In the genomic region with DNA sequence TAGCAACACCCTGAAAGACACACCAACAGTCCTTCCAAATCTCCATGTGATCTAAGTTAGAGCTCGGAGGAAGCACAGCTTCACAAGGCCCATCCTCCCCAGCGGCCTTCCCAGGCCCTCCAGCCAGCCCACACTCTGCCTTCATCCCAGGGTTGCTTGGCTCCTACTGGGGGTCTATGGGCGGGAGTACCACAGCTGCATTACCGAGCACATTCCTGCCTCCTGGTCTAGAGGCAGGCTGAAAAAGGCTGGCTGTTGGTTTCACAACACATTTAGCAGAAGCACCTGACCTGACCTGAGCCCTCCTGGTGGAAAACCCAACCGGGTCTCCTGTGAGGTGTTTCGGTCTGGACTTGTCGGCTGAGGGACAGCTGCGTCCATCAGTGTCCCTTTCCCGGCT, we compare ENCODE assay signal across 28 cellular contexts. TPM values are rescaled to one million over a fixed set of nuclear protein-coding genes. Genes with fewer than 3 reads are reported as not detected.
"Had no signal": no experiment of that assay in that cellular context is flagged by ENCODE, and none has a peak within 500 bp of the region (broad histone marks: within the 10 kb centered on the region; RNA-seq: fewer than 3 reads in every experiment).

No MANE protein-coding gene starts in this region.

- H3K9me3 Mint-ChIP-seq: activated CD4-positive, alpha-beta memory T cell treated with anti-CD3 and anti-CD28 coated beads for 36 hours; activated naive CD4-positive, alpha-beta T cell treated with anti-CD3 and anti-CD28 coated beads for 36 hours had no signal

- H3K9me3 ChIP-seq: SK-N-SH had no signal

- H3K4me3 Mint-ChIP-seq: activated CD4-positive, alpha-beta memory T cell treated with anti-CD3 and anti-CD28 coated beads for 36 hours; activated CD4-positive, alpha-beta T cell treated with anti-CD3 and anti-CD28 coated beads, Interleukin-2, amount 10 ng/mL, durations not matched to agents 7 days and 5 days; activated naive CD4-positive, alpha-beta T cell treated with anti-CD3 and anti-CD28 coated beads for 36 hours; activated naive CD8-positive, alpha-beta T cell; activated T-helper 17 cell treated with anti-CD3 and anti-CD28 coated beads, Interleukin-2, amount 50 U/mL, for 72 hours had no signal

- H3K9ac ChIP-seq: SK-N-SH had no signal

- H3K36me3 Mint-ChIP-seq: activated CD4-positive, alpha-beta memory T cell treated with anti-CD3 and anti-CD28 coated beads for 36 hours had no signal

- ATAC-seq: activated T-helper 17 cell treated with anti-CD3 and anti-CD28 coated beads, Interleukin-2, amount 50 U/mL, for 72 hours; Panc1; Right ventricle myocardium inferior had no signal

- H3K27ac ChIP-seq: VCaP had no signal

- H3K27ac Mint-ChIP-seq: activated CD4-positive, alpha-beta memory T cell treated with anti-CD3 and anti-CD28 coated beads for 36 hours; activated CD4-positive, alpha-beta T cell treated with anti-CD3 and anti-CD28 coated beads, Interleukin-2, amount 10 ng/mL, durations not matched to agents 7 days and 5 days; activated naive CD4-positive, alpha-beta T cell treated with anti-CD3 and anti-CD28 coated beads for 36 hours; activated naive CD8-positive, alpha-beta T cell; activated T-helper 17 cell treated with anti-CD3 and anti-CD28 coated beads, Interleukin-2, amount 50 U/mL, for 72 hours had no signal

- DNase-seq: activated CD4-positive, alpha-beta memory T cell treated with anti-CD3 and anti-CD28 coated beads for 36 hours; activated CD4-positive, alpha-beta T cell treated with anti-CD3 and anti-CD28 coated beads, Interleukin-2, amount 10 ng/mL, durations not matched to agents 7 days and 5 days; activated CD4-positive, CD25-positive, alpha-beta regulatory T cell; activated CD8-positive, alpha-beta memory T cell treated with anti-CD3 and anti-CD28 coated beads for 24 hours; activated gamma-delta T cell; activated naive CD4-positive, alpha-beta T cell treated with anti-CD3 and anti-CD28 coated beads for 36 hours; activated T-cell treated with anti-CD3 and anti-CD28 coated beads for 4 hours; activated T-cell treated with anti-CD3 and anti-CD28 coated beads, Interleukin-2, amount 50 U/mL, for 48 hours; amygdala; MM.1S; NCI-H1105 treated with DMSO at 0.1 percent for 48 hours; NCI-H1436 treated with DMSO at 0.1 percent for 48 hours; NCI-H187; NCI-H2081 treated with DMSO at 0.1 percent for 48 hours; NCI-H2171 treated with DMSO at 0.1 percent for 48 hours; NCI-H345; NCI-H510A; NK-92 treated with Interleukin-12 subunit alpha and Interleukin-12 subunit beta, amount 100 ng/mL, for 24 hours; OCI-M1; RPMI8226; SK-N-SH; T-helper 1 cell had no signal

RNA-seq across cellular contexts. Expression of gene TRIM67, which starts 54.7 kb away (rescaled TPM):
- total RNA-seq: activated CD4-positive, alpha-beta memory T cell treated with anti-CD3 and anti-CD28 coated beads for 36 hours; activated CD4-positive, alpha-beta T cell treated with anti-CD3 and anti-CD28 coated beads, Interleukin-2, amount 10 ng/mL, durations not matched to agents 7 days and 5 days; activated naive CD4-positive, alpha-beta T cell treated with anti-CD3 and anti-CD28 coated beads for 36 hours; activated T-helper 17 cell treated with anti-CD3 and anti-CD28 coated beads, Interleukin-2, amount 50 U/mL, for 72 hours; T-helper 2 cell treated with Interferon-gamma antibody and Interleukin-4, amounts not matched to agents 100 ng/mL and 5 ng/mL, for 36 hours had no signal
- polyA plus RNA-seq: SK-N-SH had no signal
